In genomic region chr16:30786936-30787612, GRCh38 we compare ENCODE assay signal across 8 cellular contexts. TPM values are rescaled to one million over a fixed set of nuclear protein-coding genes. Genes with fewer than 3 reads are reported as not detected.
A peak's percentile ranks its signal among the peaks of the same experiment; 100 is the strongest.
DNase-seq lines count a peak whose midpoint lies in the region; ATAC-seq and TF ChIP-seq lines count a peak whose summit lies in the region.

TSS of gene ZNF629 (minus strand) at chr16:30787205. CDS start at chr16:30784482, 2,723 bp downstream.

- H3K4me1 Mint-ChIP-seq in activated naive CD8-positive, alpha-beta T cell treated with anti-CD3 and anti-CD28 coated beads, Interleukin-2, amount 50 U/mL, for 24 hours, result peaks cover 7% of the 10 kb centered on the region

- H3K36me3 ChIP-seq in cardiac muscle cell (peaks cover 17% of the 10 kb centered on the region), neutrophil (peaks cover 24% of the 10 kb centered on the region)

- peak within 1 kb of the TSS; percentile 89 for H3K27ac ChIP-seq in cardiac muscle cell
- H3K27ac ChIP-seq in neutrophil, result peak within 1 kb of the TSS; percentile 49

- H3K4me1 ChIP-seq in cardiac muscle cell (ENCODE audit: low read depth) (peaks cover 10% of the 10 kb centered on the region), neutrophil (ENCODE audit: control insufficient read depth in 1 of 2, insufficient read depth in 1 of 2, low read depth in 1 of 2, low read length in 1 of 2) (peaks cover 25 to 31% of the 10 kb centered on the region in 2 experiments)

- H3K27ac Mint-ChIP-seq in activated naive CD8-positive, alpha-beta T cell treated with anti-CD3 and anti-CD28 coated beads, Interleukin-2, amount 50 U/mL, for 24 hours, result peak within 1 kb of the TSS; percentile 19

- H3K27me3 Mint-ChIP-seq in activated naive CD8-positive, alpha-beta T cell treated with anti-CD3 and anti-CD28 coated beads, Interleukin-2, amount 50 U/mL, for 24 hours, result peaks cover 4% of the 10 kb centered on the region

- TF ChIP-seq CTCF in GM20000 (IDR thresholded peaks at IDR 0.05; ENCODE audit: extremely low read depth, missing control alignments) (no peak), cardiac muscle cell (IDR thresholded peaks at IDR 0.05; ENCODE audit: low read depth, low read length) (no peak), neutrophil (IDR thresholded peaks at IDR 0.05) (no peak)

- H3K9me3 ChIP-seq in cardiac muscle cell (ENCODE audit: low read depth), result no peaks in the 10 kb centered on the region
- H3K9me3 ChIP-seq in neutrophil, result no peaks in the 10 kb centered on the region

- H3K4me3 ChIP-seq in cardiac muscle cell, result peak within 1 kb of the TSS; percentile 97
- H3K4me3 ChIP-seq in neutrophil (ENCODE audit: low read depth in 1 of 2, low read length in 1 of 2), result peak within 1 kb of the TSS; percentile 61 to 73

- H3K36me3 Mint-ChIP-seq in activated naive CD8-positive, alpha-beta T cell treated with anti-CD3 and anti-CD28 coated beads, Interleukin-2, amount 50 U/mL, for 24 hours (ENCODE audit: low read depth), result no peaks in the 10 kb centered on the region

- DNase-seq in AG08396 (ENCODE audit: low spot score), result peak; percentile 89
- peak; percentile 60 for DNase-seq in GM20000 (ENCODE audit: low spot score)
- DNase-seq in NCI-H774 (lab: John Stamatoyannopoulos, UW), result peak; percentile 70
- peak; percentile 32 for DNase-seq in activated naive CD8-positive, alpha-beta T cell treated with anti-CD3 and anti-CD28 coated beads, Interleukin-2, amount 50 U/mL, for 24 hours
- DNase-seq in cardiac muscle cell (ENCODE audit: low read depth in 1 of 2, low spot score in 1 of 2), result peak; percentile 79 to 85
- no peak for DNase-seq in GOT3 (lab: John Stamatoyannopoulos, UW)

- H3K4me3 Mint-ChIP-seq in activated naive CD8-positive, alpha-beta T cell treated with anti-CD3 and anti-CD28 coated beads, Interleukin-2, amount 50 U/mL, for 24 hours, result peak within 1 kb of the TSS; percentile 79

- H3K27me3 ChIP-seq in cardiac muscle cell (no peaks in the 10 kb centered on the region), neutrophil (no peaks in the 10 kb centered on the region)

- ATAC-seq in activated naive CD8-positive, alpha-beta T cell treated with anti-CD3 and anti-CD28 coated beads, Interleukin-2, amount 50 U/mL, for 24 hours, result peak; percentile 20
- ATAC-seq in GM21825 (IDR thresholded peaks at IDR 0.05; ENCODE audit: unreplicated experiment), result no peak

- H3K9me3 Mint-ChIP-seq in activated naive CD8-positive, alpha-beta T cell treated with anti-CD3 and anti-CD28 coated beads, Interleukin-2, amount 50 U/mL, for 24 hours, result no peaks in the 10 kb centered on the region

RNA-seq across cellular contexts. Expression of gene ZNF629, which starts in this region (rescaled TPM):
- total RNA-seq in cardiac muscle cell, result 41.7 and 50.9 TPM in 2 replicates
- 20.1 and 22.2 TPM in 2 replicates for polyA plus RNA-seq in cardiac muscle cell
